In the genomic region with DNA sequence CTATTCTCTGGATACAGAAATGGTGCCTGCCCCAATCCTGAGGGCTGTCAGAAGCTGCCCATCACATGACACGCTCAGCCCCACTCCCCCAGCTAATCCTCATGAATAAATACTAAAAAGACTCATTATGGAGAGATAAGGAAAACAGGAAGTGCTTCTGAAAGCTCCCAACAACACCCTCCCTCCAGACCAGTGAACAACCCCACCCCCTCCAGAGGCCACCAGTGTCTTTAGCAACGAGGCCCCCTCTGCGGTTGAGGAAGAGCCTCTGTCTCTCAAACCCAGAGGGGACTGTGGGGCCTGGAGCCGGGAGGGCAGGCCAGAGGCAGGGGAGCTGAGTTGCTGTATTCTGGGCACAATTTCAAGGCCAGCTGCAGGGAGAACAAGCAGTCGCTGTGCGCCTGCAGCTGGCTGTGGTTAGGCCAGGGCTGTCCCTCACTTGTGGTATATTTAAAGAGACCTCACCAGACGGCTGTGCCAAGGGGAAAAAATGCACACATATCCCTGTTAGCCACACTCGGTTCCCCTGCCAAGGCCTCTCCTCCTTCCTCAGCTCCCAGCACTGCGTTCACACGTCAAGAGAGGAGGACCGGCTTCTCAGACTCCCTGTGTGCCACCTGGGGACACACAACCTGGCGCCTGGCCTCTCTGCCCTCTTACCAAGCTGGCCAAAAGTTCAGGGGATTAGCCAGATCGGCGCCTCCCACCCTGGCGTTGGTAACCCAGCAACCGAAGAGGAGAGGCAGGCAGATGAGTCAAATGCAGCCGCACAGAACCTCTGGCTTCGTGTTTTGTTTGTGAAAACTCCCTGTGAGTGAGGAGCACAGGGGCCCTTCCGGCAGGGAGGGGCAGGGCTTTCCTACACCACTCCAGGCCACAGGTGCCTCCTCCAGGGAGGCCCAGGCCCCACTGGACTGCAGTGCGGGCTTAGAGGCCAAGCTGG, we compare ENCODE assay signal across 8 cellular contexts.
DNase-seq lines count a peak whose midpoint lies in the region; ATAC-seq and TF ChIP-seq lines count a peak whose summit lies in the region.

No MANE protein-coding gene starts in this region.

- 28% methylated on average over 20 of the region's 20 CpGs for WGBS in hepatocyte (ENCODE audit: low lambda C conversion rate, missing lambda C conversion rate)

- peak; percentile 78 for DNase-seq in NCI-H2029 treated with DMSO at 0.1 percent for 48 hours (lab: John Stamatoyannopoulos, UW)
- DNase-seq in anterior cingulate cortex (lab: John Stamatoyannopoulos, UW): peak in 56 of 58 donors; percentile 13 to 96 (median 82)
- peak; percentile 68 for DNase-seq in hepatocyte (ENCODE audit: low spot score)
- DNase-seq in activated CD4-positive, CD25-positive, alpha-beta regulatory T cell treated with anti-CD3 and anti-CD28 coated beads, Interleukin-2, amount 50 U/mL, for 72 hours: no peak
- no peak for DNase-seq in GM10266 (ENCODE audit: extremely low spot score)

- H3K27me3 ChIP-seq in hepatocyte: no peaks in the 10 kb centered on the region

- no peaks in the 10 kb centered on the region for H3K9me2 ChIP-seq in hepatocyte (replicated peaks; ENCODE audit: insufficient read depth)

- peak overlapping the region; percentile 60 for H3K4me2 ChIP-seq in hepatocyte

- no peaks in the 10 kb centered on the region for H3K9me3 ChIP-seq in hepatocyte (ENCODE audit: low read depth)

- peak overlapping the region; percentile 79 for H3K27ac ChIP-seq in hepatocyte
- H3K27ac ChIP-seq in skin epidermis: peak overlapping the region in 19 of 21 experiments; percentile 1 to 81 (median 66)

- no peaks in the 10 kb centered on the region for H4K20me1 ChIP-seq in hepatocyte (ENCODE audit: insufficient read depth, poor library complexity, severe bottlenecking)

- H3K4me3 ChIP-seq in hepatocyte (no peak overlapping the region), skin epidermis (no peak overlapping the region)

- H3K4me1 ChIP-seq in hepatocyte (ENCODE audit: insufficient read depth): peaks cover 16% of the 10 kb centered on the region

- ATAC-seq in GM21786 (IDR thresholded peaks at IDR 0.05; ENCODE audit: unreplicated experiment) (peak; percentile 56), GM18858 (IDR thresholded peaks at IDR 0.05; ENCODE audit: unreplicated experiment) (no peak)

- H3K79me2 ChIP-seq in hepatocyte: no peaks in the 10 kb centered on the region

- H3K36me3 ChIP-seq in hepatocyte (replicated peaks; ENCODE audit: insufficient read depth, low read depth): no peaks in the 10 kb centered on the region

- no peak for TF ChIP-seq CTCF in hepatocyte (IDR thresholded peaks at IDR 0.05; ENCODE audit: poor library complexity)
- TF ChIP-seq CTCF in GM10266 (IDR thresholded peaks at IDR 0.05; ENCODE audit: control insufficient read depth, insufficient read depth, low read depth, missing control alignments): no peak

- peak overlapping the region; percentile 5 for H2AFZ ChIP-seq in hepatocyte

Comparison
In these comparisons a context has a peak if more than half of its experiments do, and no peak if none do; other contexts are left out.
1. DNase-seq: peak in NCI-H2029 treated with DMSO at 0.1 percent for 48 hours (single experiment), anterior cingulate cortex (56 of 58) and hepatocyte (single experiment); none in activated CD4-positive, CD25-positive, alpha-beta regulatory T cell treated with anti-CD3 and anti-CD28 coated beads, Interleukin-2, amount 50 U/mL, for 72 hours (single experiment) and GM10266 (single experiment).